ENCODE assay signal across 27 cellular contexts in genomic region chr5:135644816-135645215, GRCh38.
"Had no signal": no experiment of that assay in that cellular context is flagged by ENCODE, and none has a peak within 500 bp of the region (broad histone marks: within the 10 kb centered on the region; RNA-seq: fewer than 3 reads in every experiment).

No MANE protein-coding gene starts in this region.

- DNase-seq: activated B cell treated with CpG ODN at 0.5 μM for 24 hours; activated CD4-positive, alpha-beta memory T cell treated with anti-CD3 and anti-CD28 coated beads for 36 hours; activated CD4-positive, alpha-beta T cell treated with anti-CD3 and anti-CD28 coated beads for 4 hours; activated CD4-positive, alpha-beta T cell treated with anti-CD3 and anti-CD28 coated beads, Interleukin-2, amount 10 ng/mL, durations not matched to agents 24 days and 14 days; activated CD4-positive, alpha-beta T cell treated with anti-CD3 and anti-CD28 coated beads, Interleukin-2, amount 50 U/mL, for 1 hour; activated CD4-positive, alpha-beta T cell treated with anti-CD3 and anti-CD28 coated beads, Interleukin-2, amount 50 U/mL, for 4 hours; activated CD4-positive, CD25-positive, alpha-beta regulatory T cell treated with anti-CD3 and anti-CD28 coated beads, Interleukin-2, amount 50 U/mL, for 72 hours; activated CD8-positive, alpha-beta memory T cell treated with anti-CD3 and anti-CD28 coated beads, Interleukin-2, amount 50 U/mL, for 4 hours; activated CD8-positive, alpha-beta T cell treated with anti-CD3 and anti-CD28 coated beads for 36 hours; activated effector memory CD4-positive, alpha-beta T cell treated with anti-CD3 and anti-CD28 coated beads, Interleukin-2, amount 50 U/mL, for 16 hours; activated naive CD4-positive, alpha-beta T cell treated with anti-CD3 and anti-CD28 coated beads, Interleukin-2, amount 10 ng/mL, durations not matched to agents 7 days and 5 days; activated naive CD4-positive, alpha-beta T cell treated with Interleukin-2 at 50 U/mL for 16 hours; activated naive CD8-positive, alpha-beta T cell treated with anti-CD3 and anti-CD28 coated beads, Interleukin-2, amount 10 ng/mL, durations not matched to agents 7 days and 5 days; activated naive CD8-positive, alpha-beta T cell treated with anti-CD3 and anti-CD28 coated beads, Interleukin-2, amount 50 U/mL, for 24 hours; activated T-cell treated with anti-CD3 and anti-CD28 coated beads for 4 hours; activated T-cell treated with anti-CD3 and anti-CD28 coated beads, Interleukin-2, amount 50 U/mL, for 1 hour; activated T-cell treated with anti-CD3 and anti-CD28 coated beads, Interleukin-2, amount 50 U/mL, for 4 hours; activated T-cell treated with anti-CD3 and anti-CD28 coated beads, Interleukin-2, amount 50 U/mL, for 72 hours; amygdala; anterior cingulate cortex; T-helper 1 cell; T-helper 2 cell; T-helper 9 cell had no signal

- H3K36me3 ChIP-seq: ascending aorta, cardiac muscle cell had no signal

- H3K27me3 ChIP-seq: ascending aorta, cardiac muscle cell had no signal

- ATAC-seq: activated CD8-positive, alpha-beta T cell treated with anti-CD3 and anti-CD28 coated beads for 36 hours; activated naive CD8-positive, alpha-beta T cell treated with anti-CD3 and anti-CD28 coated beads, Interleukin-2, amount 50 U/mL, for 24 hours; activated T-cell treated with anti-CD3 and anti-CD28 coated beads, Interleukin-2, amount 50 U/mL, for 4 hours; activated T-cell treated with anti-CD3 and anti-CD28 coated beads, Interleukin-2, amount 50 U/mL, for 72 hours; activated T-helper 17 cell treated with anti-CD3 and anti-CD28 coated beads, Interleukin-2, amount 50 U/mL, for 72 hours had no signal

- FAIRE-seq: TTC549 had no signal

- H3K4me3 ChIP-seq: ascending aorta, cardiac muscle cell had no signal
